ENCODE assay signal across 9 cellular contexts in genomic region chr22:23627401-23628055, GRCh38. TPM values are rescaled to one million over a fixed set of nuclear protein-coding genes. Genes with fewer than 3 reads are reported as not detected.
A peak's percentile ranks its signal among the peaks of the same experiment; 100 is the strongest.
DNase-seq lines count a peak whose midpoint lies in the region; ATAC-seq and TF ChIP-seq lines count a peak whose summit lies in the region.
"Not testable (repeated sequence)": the region's sequence is repeated elsewhere in the genome, so short reads cannot be mapped to it uniquely, and the experiment has no call there.
"Had no signal": no experiment of that assay in that cellular context is flagged by ENCODE, and none has a peak within 500 bp of the region (broad histone marks: within the 10 kb centered on the region; RNA-seq: fewer than 3 reads in every experiment).

No MANE protein-coding gene starts in this region.

- not testable (repeated sequence) for H3K9ac ChIP-seq in H9 (ENCODE audit: extremely low read depth, insufficient read length, low read length)

- peak; percentile 57 for TF ChIP-seq CTCF in C4-2B (conservative IDR thresholded peaks at IDR 0.05)
- peak; percentile 51 for TF ChIP-seq CTCF in H9 (conservative IDR thresholded peaks at IDR 0.05)
- peak; percentile 52 for TF ChIP-seq CTCF in fibroblast of pulmonary artery (IDR thresholded peaks at IDR 0.05; ENCODE audit: low read length, missing control alignments)

- H2BK20ac ChIP-seq in H9 (ENCODE audit: low read depth, low read length, poor library complexity, severe bottlenecking), result not testable (repeated sequence)

- H3K4me1 Mint-ChIP-seq in H9, result peaks cover 6 to 10% of the 10 kb centered on the region in 2 experiments; a peak in 3 of 4 replicates
- not testable (repeated sequence) for H3K4me1 Mint-ChIP-seq in activated naive CD4-positive, alpha-beta T cell treated with anti-CD3 and anti-CD28 coated beads, Interleukin-2, amount 10 ng/mL, durations not matched to agents 7 days and 5 days; naive B cell

- H4K5ac ChIP-seq in H9 (ENCODE audit: insufficient read length, low read depth, low read length), result not testable (repeated sequence)

- not testable (repeated sequence) for H3K27me3 ChIP-seq in H9 (ENCODE audit: insufficient read depth, low read length)

- not testable (repeated sequence) for H4K8ac ChIP-seq in H9 (replicated peaks; ENCODE audit: insufficient read length, low read depth, low read length)

- H2BK12ac ChIP-seq in H9 (ENCODE audit: insufficient read length, low read depth, low read length), result not testable (repeated sequence)

- not testable (repeated sequence) for H3K56ac ChIP-seq in H9 (ENCODE audit: insufficient read length, low read depth, low read length)

- H3K14ac ChIP-seq in H9 (ENCODE audit: insufficient read depth, low read length), result not testable (repeated sequence)

- H3K23me2 ChIP-seq in H9 (ENCODE audit: insufficient read length, low read depth, low read length, poor library complexity, severe bottlenecking), result not testable (repeated sequence)

- not testable (repeated sequence) for H3K27ac ChIP-seq in C4-2B; H9 (ENCODE audit: insufficient read length, low read depth, low read length)

- not testable (repeated sequence) for H3K27ac Mint-ChIP-seq in H9; activated naive CD4-positive, alpha-beta T cell treated with anti-CD3 and anti-CD28 coated beads, Interleukin-2, amount 10 ng/mL, durations not matched to agents 7 days and 5 days; naive B cell

- H3K9me3 Mint-ChIP-seq in H9; activated naive CD4-positive, alpha-beta T cell treated with anti-CD3 and anti-CD28 coated beads, Interleukin-2, amount 10 ng/mL, durations not matched to agents 7 days and 5 days; naive B cell: not testable (repeated sequence)

- H4K91ac ChIP-seq in H9 (ENCODE audit: insufficient read length, low read depth, low read length), result not testable (repeated sequence)

- CTCF ChIA-PET in activated naive CD4-positive, alpha-beta T cell treated with anti-CD3 and anti-CD28 coated beads, Interleukin-2, amount 10 ng/mL, durations not matched to agents 7 days and 5 days (lab: Charles Lee), result interaction anchor here (1.1 to 2.3 kb wide), 6 partner anchors 69 to 230 kb away, joined by 3 to 8 read pairs (median 6); partner anchors contain the start of genes C22orf15 and SLC2A11

- WGBS in H9 (ENCODE audit: extremely low coverage, insufficient read length, low lambda C conversion rate), result no CpG with 5 or more reads among the region's 3 CpGs

- DNase-seq in H9 (peak; percentile 46), NOMO-1 treated with dmso at 0.1 percent for 144 hours (lab: John Stamatoyannopoulos, UW; ENCODE audit: unreplicated experiment) (peak; percentile 13), fibroblast of pulmonary artery (ENCODE audit: low read depth) (peak; percentile 38), naive B cell (peak; percentile 30)
- DNase-seq in activated CD4-positive, CD25-positive, alpha-beta regulatory T cell treated with anti-CD3 and anti-CD28 coated beads, Interleukin-2, amount 50 U/mL, for 72 hours, result peak; percentile 47
- DNase-seq in activated naive CD4-positive, alpha-beta T cell treated with anti-CD3 and anti-CD28 coated beads, Interleukin-2, amount 10 ng/mL, durations not matched to agents 7 days and 5 days, result peak; percentile 78
- peak; percentile 8 for DNase-seq in stimulated activated CD8-positive, alpha-beta memory T cell treated with anti-CD3 and anti-CD28 coated beads, Interleukin-12 subunit alpha, Interleukin-12 subunit beta, amount 100 ng/mL, for 4 hours (ENCODE audit: low read depth)

- H3K4me2 ChIP-seq in H9 (ENCODE audit: insufficient read depth, insufficient read length, low read length), result not testable (repeated sequence)

- H3K4me1 ChIP-seq in H9 (ENCODE audit: insufficient read depth, low read length), result not testable (repeated sequence)

- not testable (repeated sequence) for H3K4me3 ChIP-seq in fibroblast of pulmonary artery (replicated peaks; ENCODE audit: low read depth, low read length)

- H3K4me3 Mint-ChIP-seq in H9; activated naive CD4-positive, alpha-beta T cell treated with anti-CD3 and anti-CD28 coated beads, Interleukin-2, amount 10 ng/mL, durations not matched to agents 7 days and 5 days; naive B cell: not testable (repeated sequence)

- not testable (repeated sequence) for H3K79me1 ChIP-seq in H9 (ENCODE audit: insufficient read depth, low read depth, low read length, poor library complexity, severe bottlenecking)

- H3K9me3 ChIP-seq in H9 (ENCODE audit: control insufficient read depth, low read depth, low read length), result not testable (repeated sequence)

- H2AK5ac ChIP-seq in H9 (ENCODE audit: insufficient read length, low read length), result not testable (repeated sequence)

- not testable (repeated sequence) for H3K4ac ChIP-seq in H9 (ENCODE audit: low read depth, low read length)

- not testable (repeated sequence) for H2AFZ ChIP-seq in H9 (ENCODE audit: low read length)

- H3K23ac ChIP-seq in H9 (ENCODE audit: insufficient read length, low read depth, low read length), result not testable (repeated sequence)

- H3K36me3 Mint-ChIP-seq in H9 (ENCODE audit: insufficient read depth in 1 of 3, low read depth in 3 of 3); activated naive CD4-positive, alpha-beta T cell treated with anti-CD3 and anti-CD28 coated beads, Interleukin-2, amount 10 ng/mL, durations not matched to agents 7 days and 5 days; naive B cell: not testable (repeated sequence)

- H2BK120ac ChIP-seq in H9 (ENCODE audit: low read depth, low read length, poor library complexity, severe bottlenecking), result not testable (repeated sequence)

- H2BK15ac ChIP-seq in H9 (ENCODE audit: low read depth, low read length), result not testable (repeated sequence)

- peak; percentile 66 to 75 for ATAC-seq in naive B cell (ENCODE audit: low read depth in 2 of 2)

- not testable (repeated sequence) for H2BK5ac ChIP-seq in H9 (ENCODE audit: insufficient read length, low read length)

- H3T11ph ChIP-seq in H9 (ENCODE audit: low read length), result not testable (repeated sequence)

- H3K27me3 Mint-ChIP-seq in H9 (ENCODE audit: low read depth), result peaks cover 75% of the 10 kb centered on the region
- not testable (repeated sequence) for H3K27me3 Mint-ChIP-seq in activated naive CD4-positive, alpha-beta T cell treated with anti-CD3 and anti-CD28 coated beads, Interleukin-2, amount 10 ng/mL, durations not matched to agents 7 days and 5 days; naive B cell

- H3K79me2 ChIP-seq in H9 (ENCODE audit: insufficient read depth, low read length), result not testable (repeated sequence)

- H3K18ac ChIP-seq in H9 (ENCODE audit: insufficient read length, low read depth, low read length), result not testable (repeated sequence)

- H4K20me1 ChIP-seq in H9 (ENCODE audit: control insufficient read depth, insufficient read depth, insufficient read length), result not testable (repeated sequence)

RNA-seq across cellular contexts. Expression of gene DRICH1, which starts 4.6 kb away (rescaled TPM):
- not detected in 2 replicates for total RNA-seq in H9 (2021)
- under 1 TPM in 2 of 6 donors, not detected in 4; 0.21 to 0.23 TPM for polyA plus RNA-seq in naive B cell (ENCODE audit: low read depth in 6 of 6)

RNA-seq across cellular contexts. Expression of gene IGLL1, which starts 47.4 kb away (rescaled TPM):
- total RNA-seq in H9 (2021), result not detected in 2 replicates
- polyA plus RNA-seq in naive B cell (ENCODE audit: low read depth in 6 of 6), result not detected
- total RNA-seq: lower leg skin had no signal

Comparison
In these comparisons a context has a peak if more than half of its experiments do, and no peak if none do; other contexts are left out.
1. DNase-seq: peak in every context shown above with its lines; median percentile 78 in activated naive CD4-positive, alpha-beta T cell treated with anti-CD3 and anti-CD28 coated beads, Interleukin-2, amount 10 ng/mL, durations not matched to agents 7 days and 5 days; 47 in activated CD4-positive, CD25-positive, alpha-beta regulatory T cell treated with anti-CD3 and anti-CD28 coated beads, Interleukin-2, amount 50 U/mL, for 72 hours; 46 in H9; 38 in fibroblast of pulmonary artery; 30 in naive B cell; 13 in NOMO-1 treated with dmso at 0.1 percent for 144 hours; 8 in stimulated activated CD8-positive, alpha-beta memory T cell treated with anti-CD3 and anti-CD28 coated beads, Interleukin-12 subunit alpha, Interleukin-12 subunit beta, amount 100 ng/mL, for 4 hours.